In the genomic region with DNA sequence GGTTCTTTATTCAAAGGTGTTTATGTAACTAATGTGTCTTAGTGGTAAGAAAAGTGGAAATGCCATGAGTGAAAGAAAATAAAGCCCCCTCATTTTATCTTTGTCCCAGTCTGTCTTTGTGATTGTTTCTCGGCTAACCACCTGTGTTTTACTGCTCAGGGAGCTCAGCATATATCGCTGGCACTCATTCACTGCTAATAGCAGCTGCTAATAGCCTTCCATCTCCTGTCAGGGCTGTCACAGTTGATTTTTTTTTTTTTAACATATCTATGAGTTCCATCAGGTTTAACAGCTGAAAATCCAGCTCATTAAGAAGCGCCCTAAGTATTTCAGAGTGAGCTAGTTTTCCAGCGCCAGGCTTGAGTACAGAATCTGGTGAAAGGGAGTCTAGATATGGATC, we compare ENCODE assay signal across 18 cellular contexts.
"Had no signal": no experiment of that assay in that cellular context is flagged by ENCODE, and none has a peak within 500 bp of the region (broad histone marks: within the 10 kb centered on the region; RNA-seq: fewer than 3 reads in every experiment).

No MANE protein-coding gene starts in this region.

- H3K27ac Mint-ChIP-seq: mesothelial cell of epicardium had no signal

- H3K4me2 ChIP-seq: hepatocyte had no signal

- H3K4me3 ChIP-seq: colonic mucosa, dorsolateral prefrontal cortex, esophagus muscularis mucosa, gastroesophageal sphincter, heart left ventricle, hepatocyte, left lung, lower lobe of right lung, mucosa of descending colon had no signal

- H3K4me3 Mint-ChIP-seq: mesothelial cell of epicardium had no signal

- H2AFZ ChIP-seq: hepatocyte had no signal

- H3K9me3 Mint-ChIP-seq: mesothelial cell of epicardium had no signal

- H3K4me1 ChIP-seq: colonic mucosa, esophagus muscularis mucosa, foreskin keratinocyte, gastroesophageal sphincter, heart left ventricle, left lung, lower lobe of right lung had no signal

- H3K4me1 Mint-ChIP-seq: mesothelial cell of epicardium had no signal

- H3K36me3 Mint-ChIP-seq: mesothelial cell of epicardium had no signal

- DNase-seq: colonic mucosa; cortex of kidney; dermis blood vessel endothelial cell; dorsolateral prefrontal cortex; effector CD4-positive, alpha-beta T cell; effector memory CD4-positive, alpha-beta T cell; foreskin keratinocyte; heart left ventricle; left cardiac atrium; left lung; left ventricle myocardium superior; lower lobe of right lung; mesenchymal stem cell; mucosa of descending colon had no signal

- H3K27ac ChIP-seq: colonic mucosa, dorsolateral prefrontal cortex, esophagus muscularis mucosa, foreskin keratinocyte, gastroesophageal sphincter, heart left ventricle, hepatocyte, left lung, lower lobe of right lung had no signal

- H3K79me2 ChIP-seq: hepatocyte had no signal

- H3K27me3 ChIP-seq: colonic mucosa, esophagus muscularis mucosa, foreskin keratinocyte, gastroesophageal sphincter, hepatocyte, left lung had no signal

- H3K36me3 ChIP-seq: colonic mucosa, esophagus muscularis mucosa, gastroesophageal sphincter, heart left ventricle, left lung, lower lobe of right lung had no signal

- H3K9me3 ChIP-seq: colonic mucosa, esophagus muscularis mucosa, gastroesophageal sphincter, heart left ventricle, left lung, lower lobe of right lung, mucosa of descending colon had no signal
